ENCODE assay signal across 1 cellular context in the genomic region with DNA sequence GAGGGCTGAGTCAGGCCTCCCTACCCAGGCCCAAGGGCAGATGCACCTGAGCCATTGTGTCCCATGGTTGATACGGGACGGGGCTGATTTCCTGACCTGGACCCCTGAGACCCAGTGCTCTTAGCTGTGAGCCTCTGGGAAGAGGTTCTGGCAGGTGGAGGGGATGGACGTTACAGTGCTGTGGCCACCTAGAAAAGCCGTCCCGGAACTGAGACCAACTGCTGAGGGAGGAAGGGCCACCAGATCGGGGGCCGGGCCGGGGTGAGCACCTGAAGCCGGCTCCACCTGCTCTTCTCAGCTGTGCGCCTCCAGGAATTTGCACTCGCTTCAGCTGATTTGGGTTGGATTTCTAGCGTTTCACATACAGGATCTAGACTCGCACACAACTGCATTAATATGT.
TF ChIP-seq lines count a peak whose summit lies in the region.

No MANE protein-coding gene starts in this region.

TF ChIP-seq in GM23338, 12 proteins besides CTCF, POLR2A, EP300 and RAD21 (continued from another document):
- TF ChIP-seq, protein P1, sequence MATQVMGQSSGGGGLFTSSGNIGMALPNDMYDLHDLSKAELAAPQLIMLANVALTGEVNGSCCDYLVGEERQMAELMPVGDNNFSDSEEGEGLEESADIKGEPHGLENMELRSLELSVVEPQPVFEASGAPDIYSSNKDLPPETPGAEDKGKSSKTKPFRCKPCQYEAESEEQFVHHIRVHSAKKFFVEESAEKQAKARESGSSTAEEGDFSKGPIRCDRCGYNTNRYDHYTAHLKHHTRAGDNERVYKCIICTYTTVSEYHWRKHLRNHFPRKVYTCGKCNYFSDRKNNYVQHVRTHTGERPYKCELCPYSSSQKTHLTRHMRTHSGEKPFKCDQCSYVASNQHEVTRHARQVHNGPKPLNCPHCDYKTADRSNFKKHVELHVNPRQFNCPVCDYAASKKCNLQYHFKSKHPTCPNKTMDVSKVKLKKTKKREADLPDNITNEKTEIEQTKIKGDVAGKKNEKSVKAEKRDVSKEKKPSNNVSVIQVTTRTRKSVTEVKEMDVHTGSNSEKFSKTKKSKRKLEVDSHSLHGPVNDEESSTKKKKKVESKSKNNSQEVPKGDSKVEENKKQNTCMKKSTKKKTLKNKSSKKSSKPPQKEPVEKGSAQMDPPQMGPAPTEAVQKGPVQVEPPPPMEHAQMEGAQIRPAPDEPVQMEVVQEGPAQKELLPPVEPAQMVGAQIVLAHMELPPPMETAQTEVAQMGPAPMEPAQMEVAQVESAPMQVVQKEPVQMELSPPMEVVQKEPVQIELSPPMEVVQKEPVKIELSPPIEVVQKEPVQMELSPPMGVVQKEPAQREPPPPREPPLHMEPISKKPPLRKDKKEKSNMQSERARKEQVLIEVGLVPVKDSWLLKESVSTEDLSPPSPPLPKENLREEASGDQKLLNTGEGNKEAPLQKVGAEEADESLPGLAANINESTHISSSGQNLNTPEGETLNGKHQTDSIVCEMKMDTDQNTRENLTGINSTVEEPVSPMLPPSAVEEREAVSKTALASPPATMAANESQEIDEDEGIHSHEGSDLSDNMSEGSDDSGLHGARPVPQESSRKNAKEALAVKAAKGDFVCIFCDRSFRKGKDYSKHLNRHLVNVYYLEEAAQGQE (IDR thresholded peaks at IDR 0.05; ENCODE audit: unreplicated experiment) = no peak
- TF ChIP-seq, protein P2, sequence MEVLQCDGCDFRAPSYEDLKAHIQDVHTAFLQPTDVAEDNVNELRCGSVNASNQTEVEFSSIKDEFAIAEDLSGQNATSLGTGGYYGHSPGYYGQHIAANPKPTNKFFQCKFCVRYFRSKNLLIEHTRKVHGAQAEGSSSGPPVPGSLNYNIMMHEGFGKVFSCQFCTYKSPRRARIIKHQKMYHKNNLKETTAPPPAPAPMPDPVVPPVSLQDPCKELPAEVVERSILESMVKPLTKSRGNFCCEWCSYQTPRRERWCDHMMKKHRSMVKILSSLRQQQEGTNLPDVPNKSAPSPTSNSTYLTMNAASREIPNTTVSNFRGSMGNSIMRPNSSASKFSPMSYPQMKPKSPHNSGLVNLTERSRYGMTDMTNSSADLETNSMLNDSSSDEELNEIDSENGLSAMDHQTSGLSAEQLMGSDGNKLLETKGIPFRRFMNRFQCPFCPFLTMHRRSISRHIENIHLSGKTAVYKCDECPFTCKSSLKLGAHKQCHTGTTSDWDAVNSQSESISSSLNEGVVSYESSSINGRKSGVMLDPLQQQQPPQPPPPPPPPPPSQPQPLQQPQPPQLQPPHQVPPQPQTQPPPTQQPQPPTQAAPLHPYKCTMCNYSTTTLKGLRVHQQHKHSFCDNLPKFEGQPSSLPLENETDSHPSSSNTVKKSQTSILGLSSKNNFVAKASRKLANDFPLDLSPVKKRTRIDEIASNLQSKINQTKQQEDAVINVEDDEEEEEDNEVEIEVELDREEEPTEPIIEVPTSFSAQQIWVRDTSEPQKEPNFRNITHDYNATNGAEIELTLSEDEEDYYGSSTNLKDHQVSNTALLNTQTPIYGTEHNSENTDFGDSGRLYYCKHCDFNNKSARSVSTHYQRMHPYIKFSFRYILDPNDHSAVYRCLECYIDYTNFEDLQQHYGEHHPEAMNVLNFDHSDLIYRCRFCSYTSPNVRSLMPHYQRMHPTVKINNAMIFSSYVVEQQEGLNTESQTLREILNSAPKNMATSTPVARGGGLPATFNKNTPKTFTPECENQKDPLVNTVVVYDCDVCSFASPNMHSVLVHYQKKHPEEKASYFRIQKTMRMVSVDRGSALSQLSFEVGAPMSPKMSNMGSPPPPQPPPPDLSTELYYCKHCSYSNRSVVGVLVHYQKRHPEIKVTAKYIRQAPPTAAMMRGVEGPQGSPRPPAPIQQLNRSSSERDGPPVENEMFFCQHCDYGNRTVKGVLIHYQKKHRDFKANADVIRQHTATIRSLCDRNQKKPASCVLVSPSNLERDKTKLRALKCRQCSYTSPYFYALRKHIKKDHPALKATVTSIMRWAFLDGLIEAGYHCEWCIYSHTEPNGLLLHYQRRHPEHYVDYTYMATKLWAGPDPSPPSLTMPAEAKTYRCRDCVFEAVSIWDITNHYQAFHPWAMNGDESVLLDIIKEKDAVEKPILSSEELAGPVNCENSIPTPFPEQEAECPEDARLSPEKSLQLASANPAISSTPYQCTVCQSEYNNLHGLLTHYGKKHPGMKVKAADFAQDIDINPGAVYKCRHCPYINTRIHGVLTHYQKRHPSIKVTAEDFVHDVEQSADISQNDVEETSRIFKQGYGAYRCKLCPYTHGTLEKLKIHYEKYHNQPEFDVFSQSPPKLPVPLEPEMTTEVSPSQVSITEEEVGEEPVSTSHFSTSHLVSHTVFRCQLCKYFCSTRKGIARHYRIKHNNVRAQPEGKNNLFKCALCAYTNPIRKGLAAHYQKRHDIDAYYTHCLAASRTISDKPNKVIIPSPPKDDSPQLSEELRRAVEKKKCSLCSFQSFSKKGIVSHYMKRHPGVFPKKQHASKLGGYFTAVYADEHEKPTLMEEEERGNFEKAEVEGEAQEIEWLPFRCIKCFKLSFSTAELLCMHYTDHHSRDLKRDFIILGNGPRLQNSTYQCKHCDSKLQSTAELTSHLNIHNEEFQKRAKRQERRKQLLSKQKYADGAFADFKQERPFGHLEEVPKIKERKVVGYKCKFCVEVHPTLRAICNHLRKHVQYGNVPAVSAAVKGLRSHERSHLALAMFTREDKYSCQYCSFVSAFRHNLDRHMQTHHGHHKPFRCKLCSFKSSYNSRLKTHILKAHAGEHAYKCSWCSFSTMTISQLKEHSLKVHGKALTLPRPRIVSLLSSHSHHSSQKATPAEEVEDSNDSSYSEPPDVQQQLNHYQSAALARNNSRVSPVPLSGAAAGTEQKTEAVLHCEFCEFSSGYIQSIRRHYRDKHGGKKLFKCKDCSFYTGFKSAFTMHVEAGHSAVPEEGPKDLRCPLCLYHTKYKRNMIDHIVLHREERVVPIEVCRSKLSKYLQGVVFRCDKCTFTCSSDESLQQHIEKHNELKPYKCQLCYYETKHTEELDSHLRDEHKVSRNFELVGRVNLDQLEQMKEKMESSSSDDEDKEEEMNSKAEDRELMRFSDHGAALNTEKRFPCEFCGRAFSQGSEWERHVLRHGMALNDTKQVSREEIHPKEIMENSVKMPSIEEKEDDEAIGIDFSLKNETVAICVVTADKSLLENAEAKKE (CRISPR knock-in tag; IDR thresholded peaks at IDR 0.05) = no peak
- no peak for TF ChIP-seq STAT1 (IDR thresholded peaks at IDR 0.05; ENCODE audit: unreplicated experiment)
